In the genomic region with DNA sequence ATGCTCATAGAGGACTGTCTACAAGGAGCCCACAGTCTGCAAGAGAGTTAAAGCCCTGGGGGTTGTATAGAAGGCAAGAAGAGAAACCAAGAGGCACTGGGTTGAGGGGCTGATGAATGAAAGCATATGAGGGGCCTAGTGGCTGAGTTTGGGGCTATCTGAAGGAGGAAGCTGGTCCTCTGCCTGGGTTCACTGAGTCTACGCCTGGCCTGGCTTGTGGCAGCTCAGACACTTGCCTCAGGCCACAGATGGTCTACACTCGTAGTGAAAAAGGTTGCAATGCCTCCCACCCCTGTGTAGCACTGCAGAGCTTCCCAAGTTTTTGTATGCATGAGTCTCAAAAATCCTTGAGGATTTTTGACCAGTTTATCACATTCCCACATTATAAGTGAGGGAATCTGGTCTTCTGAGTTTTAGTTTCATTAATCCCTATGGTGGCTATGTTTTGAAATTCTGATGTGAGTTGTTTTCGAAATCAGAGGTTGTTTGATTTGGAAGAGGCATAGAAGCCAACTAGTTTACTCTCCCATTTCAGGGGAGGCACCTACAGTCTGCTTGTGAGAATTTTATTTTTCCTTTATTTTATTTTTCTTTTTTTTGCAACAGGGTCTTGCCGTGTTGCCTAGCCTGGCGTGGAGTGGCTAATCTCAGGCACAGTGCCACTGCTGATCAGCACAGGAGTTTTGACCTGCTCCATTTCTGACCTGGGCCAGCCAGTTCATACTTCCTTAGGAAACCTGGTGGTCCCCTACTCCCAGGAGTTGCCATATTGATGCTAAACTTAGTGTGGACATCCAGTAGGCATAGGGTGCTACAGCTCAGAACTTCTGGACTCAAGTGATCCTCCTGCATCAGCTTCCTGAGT, we compare ENCODE assay signal across 23 cellular contexts. TPM values are rescaled to one million over a fixed set of nuclear protein-coding genes. Genes with fewer than 3 reads are reported as not detected.
A peak's percentile ranks its signal among the peaks of the same experiment; 100 is the strongest.
DNase-seq lines count a peak whose midpoint lies in the region; ATAC-seq and TF ChIP-seq lines count a peak whose summit lies in the region.
"Had no signal": no experiment of that assay in that cellular context is flagged by ENCODE, and none has a peak within 500 bp of the region (broad histone marks: within the 10 kb centered on the region; RNA-seq: fewer than 3 reads in every experiment).

No MANE protein-coding gene starts in this region.

- H3K27ac Mint-ChIP-seq in activated naive CD4-positive, alpha-beta T cell treated with anti-CD3 and anti-CD28 coated beads, Interleukin-2, amount 10 ng/mL, durations not matched to agents 7 days and 5 days: peak overlapping the region; percentile 39
- H3K27ac Mint-ChIP-seq in activated naive CD4-positive, alpha-beta T cell treated with anti-CD3 and anti-CD28 coated beads for 36 hours: no peak overlapping the region
- H3K27ac Mint-ChIP-seq in GM23338 (no peak overlapping the region), WTC11 (no peak overlapping the region), nephron progenitor cell (peak overlapping the region; percentile 60)
- H3K27ac Mint-ChIP-seq: CD14-positive monocyte; CD4-positive, alpha-beta memory T cell had no signal

- H3K9me2 ChIP-seq in GM23338 (ENCODE audit: insufficient read depth): no peaks in the 10 kb centered on the region

- peaks cover 18% of the 10 kb centered on the region for H3K27me3 Mint-ChIP-seq in activated naive CD4-positive, alpha-beta T cell treated with anti-CD3 and anti-CD28 coated beads, Interleukin-2, amount 10 ng/mL, durations not matched to agents 7 days and 5 days
- peaks cover 3% of the 10 kb centered on the region for H3K27me3 Mint-ChIP-seq in activated naive CD4-positive, alpha-beta T cell treated with anti-CD3 and anti-CD28 coated beads for 36 hours (ENCODE audit: low read depth)
- H3K27me3 Mint-ChIP-seq in GM23338 (ENCODE audit: insufficient read depth, low read depth, poor library complexity): peaks cover 11% of the 10 kb centered on the region
- H3K27me3 Mint-ChIP-seq in WTC11 (ENCODE audit: low read depth): no peaks in the 10 kb centered on the region; the same call in 1 of the 2 replicates
- peaks cover 2% of the 10 kb centered on the region for H3K27me3 Mint-ChIP-seq in nephron progenitor cell (ENCODE audit: low read depth, poor library complexity)

- H3K36me3 Mint-ChIP-seq in activated naive CD4-positive, alpha-beta T cell treated with anti-CD3 and anti-CD28 coated beads, Interleukin-2, amount 10 ng/mL, durations not matched to agents 7 days and 5 days: no peaks in the 10 kb centered on the region
- H3K36me3 Mint-ChIP-seq in activated naive CD4-positive, alpha-beta T cell treated with anti-CD3 and anti-CD28 coated beads for 36 hours (ENCODE audit: low read depth): no peaks in the 10 kb centered on the region
- H3K36me3 Mint-ChIP-seq in GM23338 (ENCODE audit: low read depth) (peaks cover 37% of the 10 kb centered on the region), WTC11 (peaks cover 30% of the 10 kb centered on the region), nephron progenitor cell (ENCODE audit: low read depth) (peaks cover 37% of the 10 kb centered on the region)
- H3K36me3 Mint-ChIP-seq: CD14-positive monocyte; CD4-positive, alpha-beta memory T cell had no signal

- peaks cover 36% of the 10 kb centered on the region for H3F3A ChIP-seq in GM23338 (replicated peaks; ENCODE audit: low read depth)

- ATAC-seq in GM23338: peak; percentile 17; the same call in 2 of the 3 replicates
- peak; percentile 37; the same call in 1 of the 2 replicates for ATAC-seq in WTC11
- ATAC-seq in HG03469 (IDR thresholded peaks at IDR 0.05; ENCODE audit: unreplicated experiment): no peak
- ATAC-seq: A549, K562 had no signal

- CTCF ChIA-PET in activated naive CD4-positive, alpha-beta T cell treated with anti-CD3 and anti-CD28 coated beads, Interleukin-2, amount 10 ng/mL, durations not matched to agents 7 days and 5 days (lab: Charles Lee): no interaction called here
- CTCF ChIA-PET in activated naive CD4-positive, alpha-beta T cell treated with anti-CD3 and anti-CD28 coated beads for 36 hours (lab: Charles Lee): no interaction called here
- CTCF ChIA-PET in WTC11 (lab: Charles Lee): interaction anchor here (0.6 to 1.6 kb wide), 7 partner anchors 8 to 375 kb away, joined by 3 to 6 read pairs (median 3); a partner anchor contains a TSS

- peaks cover 24% of the 10 kb centered on the region for H3K36me3 ChIP-seq in GM23338 (ENCODE audit: insufficient read depth)
- H3K36me3 ChIP-seq in ascending aorta: no peaks in the 10 kb centered on the region

- peaks cover 13% of the 10 kb centered on the region for H4K20me1 ChIP-seq in GM23338 (replicated peaks; ENCODE audit: insufficient read depth)
- H4K20me1 ChIP-seq: BLaER1 had no signal

- no peaks in the 10 kb centered on the region for H3K9me3 ChIP-seq in ascending aorta
- H3K9me3 ChIP-seq: A549, BLaER1, HAP-1 had no signal

- TF ChIP-seq CTCF in GM23338 (conservative IDR thresholded peaks at IDR 0.05; ENCODE audit: low read depth in 2 of 2) (no peak), WTC11 (IDR thresholded peaks at IDR 0.05) (no peak), nephron progenitor cell (IDR thresholded peaks at IDR 0.05) (no peak), ascending aorta (IDR thresholded peaks at IDR 0.05) (no peak)

- H2AFZ ChIP-seq in GM23338: no peak overlapping the region

- DNase-seq in activated naive CD4-positive, alpha-beta T cell treated with anti-CD3 and anti-CD28 coated beads, Interleukin-2, amount 10 ng/mL, durations not matched to agents 7 days and 5 days: no peak
- DNase-seq in activated naive CD4-positive, alpha-beta T cell treated with anti-CD3 and anti-CD28 coated beads for 36 hours: no peak
- no peak for DNase-seq in GM23338 (ENCODE audit: low spot score)
- no peak for DNase-seq in WTC11 (ENCODE audit: low spot score)
- no peak for DNase-seq in nephron progenitor cell
- DNase-seq in ascending aorta (ENCODE audit: low spot score in 2 of 2): no peak
- no peak for DNase-seq in activated CD4-positive, alpha-beta T cell treated with anti-CD3 and anti-CD28 coated beads, Interleukin-2, amount 50 U/mL, for 1 hour
- DNase-seq: AML-193; CD4-positive, alpha-beta memory T cell; DND-41; EL; GOT3; IMR-90 had no signal

- H3K4me3 Mint-ChIP-seq in activated naive CD4-positive, alpha-beta T cell treated with anti-CD3 and anti-CD28 coated beads, Interleukin-2, amount 10 ng/mL, durations not matched to agents 7 days and 5 days: no peak overlapping the region
- H3K4me3 Mint-ChIP-seq in activated naive CD4-positive, alpha-beta T cell treated with anti-CD3 and anti-CD28 coated beads for 36 hours: no peak overlapping the region
- H3K4me3 Mint-ChIP-seq in GM23338 (no peak overlapping the region), WTC11 (no peak overlapping the region), nephron progenitor cell (no peak overlapping the region)
- H3K4me3 Mint-ChIP-seq: CD14-positive monocyte; CD4-positive, alpha-beta memory T cell had no signal

- H3K27ac ChIP-seq in GM23338 (ENCODE audit: low read depth) (0 out of 2 replicates have a peak overlapping the region, but pooled peaks have one; percentile 45), ascending aorta (no peak overlapping the region)
- H3K27ac ChIP-seq: 22Rv1, A549, BLaER1, HL-60 had no signal

- no peak overlapping the region for H3K4me2 ChIP-seq in GM23338
- H3K4me2 ChIP-seq: A549, BLaER1 had no signal

- POLR2A ChIA-PET in WTC11 (lab: Charles Lee): no interaction called here

- intact Hi-C loops in activated naive CD4-positive, alpha-beta T cell treated with anti-CD3 and anti-CD28 coated beads for 36 hours (cut with micrococcal nuclease): no loop called here
- intact Hi-C loops in ascending aorta (cut with DNase I): no loop called here

- H3K9me3 Mint-ChIP-seq in activated naive CD4-positive, alpha-beta T cell treated with anti-CD3 and anti-CD28 coated beads, Interleukin-2, amount 10 ng/mL, durations not matched to agents 7 days and 5 days: no peaks in the 10 kb centered on the region
- H3K9me3 Mint-ChIP-seq in activated naive CD4-positive, alpha-beta T cell treated with anti-CD3 and anti-CD28 coated beads for 36 hours: no peaks in the 10 kb centered on the region
- H3K9me3 Mint-ChIP-seq in GM23338 (no peaks in the 10 kb centered on the region), WTC11 (no peaks in the 10 kb centered on the region), nephron progenitor cell (no peaks in the 10 kb centered on the region)

- H3K79me2 ChIP-seq in GM23338 (replicated peaks; ENCODE audit: insufficient read depth): peaks cover 28% of the 10 kb centered on the region

- no peaks in the 10 kb centered on the region for H3K4me1 Mint-ChIP-seq in activated naive CD4-positive, alpha-beta T cell treated with anti-CD3 and anti-CD28 coated beads, Interleukin-2, amount 10 ng/mL, durations not matched to agents 7 days and 5 days
- H3K4me1 Mint-ChIP-seq in activated naive CD4-positive, alpha-beta T cell treated with anti-CD3 and anti-CD28 coated beads for 36 hours (ENCODE audit: low read depth): peaks cover 2% of the 10 kb centered on the region
- H3K4me1 Mint-ChIP-seq in GM23338 (peaks cover 59% of the 10 kb centered on the region), WTC11 (peaks cover 57% of the 10 kb centered on the region), nephron progenitor cell (peaks cover 49% of the 10 kb centered on the region)
- H3K4me1 Mint-ChIP-seq: CD14-positive monocyte; CD4-positive, alpha-beta memory T cell had no signal

- no peak overlapping the region for H3K4me3 ChIP-seq in GM23338
- no peak overlapping the region for H3K4me3 ChIP-seq in ascending aorta
- H3K4me3 ChIP-seq: A549, BLaER1, HAP-1, K562 had no signal

- H3K4me1 ChIP-seq in GM23338 (ENCODE audit: insufficient read depth) (peaks cover 20% of the 10 kb centered on the region), ascending aorta (no peaks in the 10 kb centered on the region)
- H3K4me1 ChIP-seq: A549, BLaER1, HAP-1 had no signal

- H3K27me3 ChIP-seq in GM23338 (ENCODE audit: insufficient read depth) (no peaks in the 10 kb centered on the region), ascending aorta (no peaks in the 10 kb centered on the region)
- H3K27me3 ChIP-seq: BLaER1 had no signal

TF ChIP-seq in WTC11, 78 proteins besides CTCF, POLR2A, EP300 and RAD21 (continues in another document):
- TF ChIP-seq, protein P1, sequence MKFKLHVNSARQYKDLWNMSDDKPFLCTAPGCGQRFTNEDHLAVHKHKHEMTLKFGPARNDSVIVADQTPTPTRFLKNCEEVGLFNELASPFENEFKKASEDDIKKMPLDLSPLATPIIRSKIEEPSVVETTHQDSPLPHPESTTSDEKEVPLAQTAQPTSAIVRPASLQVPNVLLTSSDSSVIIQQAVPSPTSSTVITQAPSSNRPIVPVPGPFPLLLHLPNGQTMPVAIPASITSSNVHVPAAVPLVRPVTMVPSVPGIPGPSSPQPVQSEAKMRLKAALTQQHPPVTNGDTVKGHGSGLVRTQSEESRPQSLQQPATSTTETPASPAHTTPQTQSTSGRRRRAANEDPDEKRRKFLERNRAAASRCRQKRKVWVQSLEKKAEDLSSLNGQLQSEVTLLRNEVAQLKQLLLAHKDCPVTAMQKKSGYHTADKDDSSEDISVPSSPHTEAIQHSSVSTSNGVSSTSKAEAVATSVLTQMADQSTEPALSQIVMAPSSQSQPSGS (CRISPR knock-in tag; IDR thresholded peaks at IDR 0.05; ENCODE audit: borderline replicate concordance, low read depth): no peak

RNA-seq across cellular contexts. Expression of a gene that starts 10.0 kb away (rescaled TPM):
- total RNA-seq in activated naive CD4-positive, alpha-beta T cell treated with anti-CD3 and anti-CD28 coated beads for 36 hours: under 1 TPM in 1 of 2 experiments, not detected in 1; 0.19 TPM
- 145 and 161 TPM in 2 replicates for total RNA-seq in GM23338 (2014; rRNA removed; shearing (Covaris generic))
- 50.8 and 60.8 TPM in 2 replicates for polyA plus RNA-seq in GM23338 (2016; fragmentation: Nextera tagmentation; extraction: Ambion mirVana)
- total RNA-seq in WTC11 (2021): 68.3 to 77.5 TPM (median 75.3 TPM) in 3 replicates
- not detected for total RNA-seq in ascending aorta
- total RNA-seq: G401, HT1080, IMR-90, K562 had no signal
- polyA plus RNA-seq: A549; CD14-positive monocyte; CD4-positive, alpha-beta memory T cell; IMR-90; K562 had no signal

Comparison
In these comparisons a context has a peak if more than half of its experiments do, and no peak if none do; other contexts are left out.
1. H3K27ac Mint-ChIP-seq: peak in activated naive CD4-positive, alpha-beta T cell treated with anti-CD3 and anti-CD28 coated beads, Interleukin-2, amount 10 ng/mL, durations not matched to agents 7 days and 5 days (single experiment) and nephron progenitor cell (single experiment); none in activated naive CD4-positive, alpha-beta T cell treated with anti-CD3 and anti-CD28 coated beads for 36 hours (single experiment), GM23338 (single experiment) and WTC11 (single experiment).
2. RNA of a gene that starts 10.0 kb away (total RNA-seq): 145 to 161 TPM in GM23338 and 68.3 to 77.5 TPM in WTC11; 0.19 TPM in activated naive CD4-positive, alpha-beta T cell treated with anti-CD3 and anti-CD28 coated beads for 36 hours and not detected in ascending aorta (single experiment); every median in the first group is over 10 times any median in the second.